Comparison of ENCODE assay signal across 10 cellular contexts in the genomic region with DNA sequence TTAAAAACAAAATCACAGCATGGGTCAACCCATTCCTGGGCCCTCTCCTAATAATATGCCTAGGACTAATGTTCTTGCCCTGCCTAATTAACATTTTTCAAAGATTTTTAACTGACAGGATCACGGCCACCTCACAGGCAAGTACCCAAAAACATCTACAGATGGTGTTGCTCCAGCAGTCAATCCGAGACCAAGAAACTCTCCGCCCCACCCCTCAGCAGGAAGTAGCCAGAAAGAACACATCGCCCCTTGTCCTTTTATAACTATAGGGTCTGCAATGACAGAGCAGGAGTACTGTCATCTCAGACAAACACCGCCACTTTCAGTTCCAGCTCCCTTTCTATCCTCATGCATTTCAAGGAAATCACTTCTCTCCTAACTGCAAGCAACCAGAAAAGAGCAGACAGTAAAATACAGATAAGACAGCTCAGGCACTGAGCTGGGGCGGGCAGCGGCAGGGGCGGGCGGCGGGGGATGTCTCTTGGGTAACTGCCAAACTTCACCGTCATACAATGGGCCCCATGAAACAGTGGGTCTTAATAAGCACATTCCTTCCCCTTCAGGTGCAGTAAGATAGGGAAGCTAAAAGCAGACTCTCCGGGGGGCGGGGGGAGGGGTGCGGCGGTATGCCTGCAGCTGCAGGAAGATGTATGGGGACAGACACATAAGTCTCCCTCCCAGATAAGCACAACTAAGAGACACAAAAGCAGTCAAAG.
DNase-seq lines count a peak whose midpoint lies in the region; ATAC-seq and TF ChIP-seq lines count a peak whose summit lies in the region.
"Had no signal": no experiment of that assay in that cellular context is flagged by ENCODE, and none has a peak within 500 bp of the region (broad histone marks: within the 10 kb centered on the region; RNA-seq: fewer than 3 reads in every experiment).

No MANE protein-coding gene starts in this region.

- ATAC-seq in GM21717 (IDR thresholded peaks at IDR 0.05; ENCODE audit: unreplicated experiment): no peak

- no peak overlapping the region for H2AFZ ChIP-seq in osteoblast (ENCODE audit: low read length)

- H4K20me1 ChIP-seq in osteoblast (ENCODE audit: insufficient read depth, low read length): no peaks in the 10 kb centered on the region

- peak in 2 of 3 experiments; percentile 17 to 70 for DNase-seq in NCI-H1417 (lab: John Stamatoyannopoulos, UW)
- DNase-seq in NCI-H1417 treated with DMSO at 0.1 percent for 48 hours (lab: John Stamatoyannopoulos, UW): no peak
- peak; percentile 23 for DNase-seq in NCI-H1105 (lab: John Stamatoyannopoulos, UW)
- DNase-seq in amniotic epithelial cell (ENCODE audit: low read depth): peak; percentile 10
- peak; percentile 55 for DNase-seq in osteoblast (ENCODE audit: insufficient read length, low spot score, missing footprints)
- no peak for DNase-seq in medulla oblongata (ENCODE audit: extremely low spot score)
- no peak for DNase-seq in effector memory CD4-positive, alpha-beta T cell

- H3K4me1 ChIP-seq in osteoblast (ENCODE audit: insufficient read depth, low read length): no peaks in the 10 kb centered on the region
- no peaks in the 10 kb centered on the region for H3K4me1 ChIP-seq in effector memory CD4-positive, alpha-beta T cell (ENCODE audit: control insufficient read depth, insufficient read depth, low read length, poor library complexity, severe bottlenecking)
- H3K4me1 ChIP-seq: SJSA1 had no signal

- H3K9me3 ChIP-seq in osteoblast (ENCODE audit: low read depth, low read length): no peaks in the 10 kb centered on the region
- H3K9me3 ChIP-seq in effector memory CD4-positive, alpha-beta T cell (ENCODE audit: control insufficient read depth, low read length): no peaks in the 10 kb centered on the region
- H3K9me3 ChIP-seq: SJSA1 had no signal

- H3K27me3 ChIP-seq in osteoblast (ENCODE audit: insufficient read depth, low read length): no peaks in the 10 kb centered on the region
- no peaks in the 10 kb centered on the region for H3K27me3 ChIP-seq in effector memory CD4-positive, alpha-beta T cell (replicated peaks; ENCODE audit: control insufficient read depth, insufficient read depth, low read length, poor library complexity, severe bottlenecking)
- H3K27me3 ChIP-seq: SJSA1 had no signal

- H3K4me2 ChIP-seq in osteoblast (ENCODE audit: insufficient read depth, low read length): no peak overlapping the region

- no peak for TF ChIP-seq CTCF in osteoblast (IDR thresholded peaks at IDR 0.05; ENCODE audit: extremely low read depth, low read depth, low read length)

- H3K36me3 ChIP-seq in osteoblast (ENCODE audit: insufficient read depth, low read length): no peaks in the 10 kb centered on the region
- H3K36me3 ChIP-seq in effector memory CD4-positive, alpha-beta T cell (ENCODE audit: control insufficient read depth, insufficient read depth, low read length): no peaks in the 10 kb centered on the region
- H3K36me3 ChIP-seq: SJSA1 had no signal

- no peaks in the 10 kb centered on the region for H3K79me2 ChIP-seq in osteoblast (ENCODE audit: insufficient read depth, low read length)

- H3K4me3 ChIP-seq in osteoblast (ENCODE audit: insufficient read depth, low read length): no peak overlapping the region
- no peak overlapping the region for H3K4me3 ChIP-seq in effector memory CD4-positive, alpha-beta T cell (ENCODE audit: insufficient read depth, low read depth, low read length, poor library complexity, severe bottlenecking)
- H3K4me3 ChIP-seq: SJSA1 had no signal

- H3K27ac ChIP-seq in osteoblast (ENCODE audit: low read depth, low read length): no peak overlapping the region
- no peak overlapping the region for H3K27ac ChIP-seq in effector memory CD4-positive, alpha-beta T cell (ENCODE audit: insufficient read depth, low read length, poor library complexity, severe bottlenecking)
- H3K27ac ChIP-seq: 22Rv1, SJSA1 had no signal

Comparison
In these comparisons a context has a peak if more than half of its experiments do, and no peak if none do; other contexts are left out.
1. DNase-seq: peak in NCI-H1417 (2 of 3), NCI-H1105 (single experiment), amniotic epithelial cell (single experiment) and osteoblast (single experiment); none in NCI-H1417 treated with DMSO at 0.1 percent for 48 hours (single experiment), medulla oblongata (single experiment) and effector memory CD4-positive, alpha-beta T cell (0 of 3).